Comparison of ENCODE assay signal across 15 cellular contexts in the genomic region with DNA sequence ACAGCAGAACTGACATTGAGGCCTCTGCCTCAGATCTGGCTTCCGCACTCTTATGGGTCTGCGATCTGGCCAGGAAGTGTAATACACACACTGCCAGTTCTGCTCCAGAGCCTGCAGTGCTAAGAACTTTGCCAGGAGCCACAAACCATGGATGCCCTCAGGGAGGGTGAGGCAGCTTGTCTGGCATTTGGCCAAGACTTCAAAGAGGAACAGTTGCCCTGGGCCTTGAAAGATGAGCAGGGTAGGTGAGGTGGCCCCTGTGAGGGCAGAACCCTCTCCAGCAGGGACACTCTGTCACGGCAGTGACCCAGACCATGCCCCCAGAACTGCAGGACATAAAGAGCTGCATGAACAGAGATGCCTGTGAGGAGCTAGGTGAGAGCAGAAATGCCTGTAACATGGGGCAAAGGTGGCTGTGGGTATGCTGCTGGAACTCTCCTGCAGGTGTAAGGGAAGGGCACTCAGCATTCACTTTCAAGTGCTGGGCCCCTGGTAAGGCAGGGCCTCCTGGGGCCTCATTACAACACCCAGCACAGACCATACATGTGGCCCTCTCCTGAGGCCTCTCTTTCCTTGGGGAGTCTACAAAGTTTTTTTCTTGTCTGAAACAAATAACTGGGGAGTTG. TPM values are rescaled to one million over a fixed set of nuclear protein-coding genes. Genes with fewer than 3 reads are reported as not detected.
A peak's percentile ranks its signal among the peaks of the same experiment; 100 is the strongest.
DNase-seq lines count a peak whose midpoint lies in the region; ATAC-seq and TF ChIP-seq lines count a peak whose summit lies in the region.
"Had no signal": no experiment of that assay in that cellular context is flagged by ENCODE, and none has a peak within 500 bp of the region (broad histone marks: within the 10 kb centered on the region; RNA-seq: fewer than 3 reads in every experiment).

No MANE protein-coding gene starts in this region.

- no peaks in the 10 kb centered on the region for H3K36me3 ChIP-seq in SJCRH30
- H3K36me3 ChIP-seq: spleen had no signal

- H3K36me3 Mint-ChIP-seq in Calu3 (ENCODE audit: insufficient read depth, unreplicated experiment) (peaks cover 4% of the 10 kb centered on the region), glutamatergic neuron (ENCODE audit: unreplicated experiment) (peaks cover 5% of the 10 kb centered on the region)

- DNase-seq in Calu3: peak; percentile 60
- DNase-seq in Jurkat, Clone E6-1 (ENCODE audit: low read depth, low spot score): peak; percentile 42
- peak; percentile 37 to 58 for DNase-seq in SJCRH30
- no peak for DNase-seq in left colon
- DNase-seq in glutamatergic neuron: no peak
- DNase-seq in left ventricle myocardium superior: no peak
- DNase-seq: activated CD4-positive, alpha-beta memory T cell treated with anti-CD3 and anti-CD28 coated beads, Interleukin-2, amount 10 ng/mL, durations not matched to agents 7 days and 5 days; amygdala; COR-L47; SIG-M5; spleen; stimulated activated naive CD4-positive, alpha-beta T cell had no signal

- TF ChIP-seq CTCF in Calu3 (IDR thresholded peaks at IDR 0.05; ENCODE audit: unreplicated experiment) (no peak), glutamatergic neuron (IDR thresholded peaks at IDR 0.05; ENCODE audit: partially characterized antibody, unreplicated experiment) (no peak)

- no peak overlapping the region for H3K27ac ChIP-seq in SJCRH30

- H3K9me3 Mint-ChIP-seq in Calu3 (ENCODE audit: low read depth, unreplicated experiment): no peaks in the 10 kb centered on the region
- peaks cover 4% of the 10 kb centered on the region for H3K9me3 Mint-ChIP-seq in glutamatergic neuron (ENCODE audit: unreplicated experiment)
- H3K9me3 Mint-ChIP-seq: activated CD4-positive, alpha-beta memory T cell treated with anti-CD3 and anti-CD28 coated beads, Interleukin-2, amount 10 ng/mL, durations not matched to agents 7 days and 5 days had no signal

- H3K4me1 ChIP-seq in SJCRH30: no peaks in the 10 kb centered on the region

- H3K4me3 Mint-ChIP-seq in Calu3 (ENCODE audit: low read depth, unreplicated experiment) (no peak overlapping the region), glutamatergic neuron (ENCODE audit: unreplicated experiment) (no peak overlapping the region)
- H3K4me3 Mint-ChIP-seq: activated CD4-positive, alpha-beta memory T cell treated with anti-CD3 and anti-CD28 coated beads, Interleukin-2, amount 10 ng/mL, durations not matched to agents 7 days and 5 days had no signal

- ATAC-seq in left colon (peak; percentile 52), left ventricle myocardium superior (no peak), GM19397 (IDR thresholded peaks at IDR 0.05; ENCODE audit: unreplicated experiment) (no peak), GM19351 (IDR thresholded peaks at IDR 0.05; ENCODE audit: unreplicated experiment) (no peak)

- H3K4me3 ChIP-seq in Jurkat, Clone E6-1 (ENCODE audit: low read length): no peak overlapping the region
- H3K4me3 ChIP-seq in SJCRH30: no peak overlapping the region
- H3K4me3 ChIP-seq: spleen had no signal

- no peaks in the 10 kb centered on the region for H3K27me3 Mint-ChIP-seq in Calu3 (ENCODE audit: unreplicated experiment)
- H3K27me3 Mint-ChIP-seq in glutamatergic neuron (ENCODE audit: unreplicated experiment): no peaks in the 10 kb centered on the region
- H3K27me3 Mint-ChIP-seq: IgD-negative memory B cell had no signal

- CTCF ChIA-PET in Calu3 (lab: Charles Lee): interaction anchor here (0.5 to 2.0 kb wide), 2 partner anchors 14 to 222 kb away, joined by 3 to 9 read pairs; no protein-coding TSS in a partner anchor

- BruUV-seq in Calu3 (replicated peaks; lab: Mats Ljungman, UMichigan): no TSS peak

- intact Hi-C loops in Calu3 (cut with micrococcal nuclease; ENCODE audit: unreplicated experiment) (no loop called here), left colon (cut with DNase I, micrococcal nuclease) (no loop called here), left ventricle myocardium superior (cut with micrococcal nuclease) (no loop called here)

- H3K27ac Mint-ChIP-seq in Calu3 (ENCODE audit: unreplicated experiment): peak overlapping the region; percentile 41
- no peak overlapping the region for H3K27ac Mint-ChIP-seq in glutamatergic neuron (ENCODE audit: unreplicated experiment)
- H3K27ac Mint-ChIP-seq: activated CD4-positive, alpha-beta memory T cell treated with anti-CD3 and anti-CD28 coated beads, Interleukin-2, amount 10 ng/mL, durations not matched to agents 7 days and 5 days had no signal

- no peaks in the 10 kb centered on the region for H3K9me3 ChIP-seq in SJCRH30 (replicated peaks)

- H3K4me1 Mint-ChIP-seq in Calu3 (ENCODE audit: low read depth, unreplicated experiment) (peaks cover 36% of the 10 kb centered on the region), glutamatergic neuron (ENCODE audit: low read depth, unreplicated experiment) (no peaks in the 10 kb centered on the region)

- no peaks in the 10 kb centered on the region for H3K27me3 ChIP-seq in SJCRH30
- H3K27me3 ChIP-seq: spleen had no signal

RNA-seq across cellular contexts. Expression of a gene that starts 47.3 kb away (rescaled TPM):
- 11.4 and 14.2 TPM in 2 replicates for total RNA-seq in Calu3 (2022)
- polyA plus RNA-seq in Jurkat, Clone E6-1 (2012; ENCODE audit: insufficient read depth, insufficient read length): 34.1 TPM
- 10.4 and 10.8 TPM in 2 replicates for total RNA-seq in SJCRH30 (2014; rRNA removed; shearing (Covaris generic))
- total RNA-seq in left colon: 1 to 10 TPM; 6.1 to 7.7 TPM
- 6.6 TPM for total RNA-seq in glutamatergic neuron (ENCODE audit: unreplicated experiment)
- total RNA-seq in left ventricle myocardium superior: 4.9 TPM

Comparison
In these comparisons a context has a peak if more than half of its experiments do, and no peak if none do; other contexts are left out.
1. DNase-seq: peak in Calu3 (single experiment), Jurkat, Clone E6-1 (single experiment) and SJCRH30 (2 of 2); none in left colon (0 of 2), glutamatergic neuron (single experiment) and left ventricle myocardium superior (single experiment).